In genomic region chr2:62471404-62471803, GRCh38 we compare ENCODE assay signal across 24 cellular contexts.
"Had no signal": no experiment of that assay in that cellular context is flagged by ENCODE, and none has a peak within 500 bp of the region (broad histone marks: within the 10 kb centered on the region; RNA-seq: fewer than 3 reads in every experiment).

No MANE protein-coding gene starts in this region.

- DNase-seq: dermis blood vessel endothelial cell; effector memory CD4-positive, alpha-beta T cell; foreskin keratinocyte; kidney; left cardiac atrium; lower lobe of right lung; mucosa of descending colon; naive B cell; stimulated activated CD4-positive, alpha-beta T cell treated with anti-CD3 and anti-CD28 coated beads, Interleukin-2, amount 100 ng/mL, for 24 hours; stimulated activated CD4-positive, alpha-beta T cell treated with anti-CD3 and anti-CD28 coated beads, Interleukin-4, amount 100 ng/mL, for 24 hours; stimulated activated naive CD4-positive, alpha-beta T cell treated with Interleukin-2 at 50 U/mL for 16 hours; stomach; transverse colon; upper lobe of right lung had no signal

- H3K27ac ChIP-seq: foreskin keratinocyte, hepatocyte, lower lobe of right lung, neural progenitor cell, parathyroid adenoma, testis, upper lobe of right lung had no signal

- H2AFZ ChIP-seq: hepatocyte, neural progenitor cell, parathyroid adenoma had no signal

- H3K27me3 ChIP-seq: esophagus muscularis mucosa, foreskin keratinocyte, gastroesophageal sphincter, heart left ventricle, hepatocyte, neural progenitor cell, stomach, testis, transverse colon, upper lobe of right lung had no signal

- H3K4me3 ChIP-seq: coronary artery, esophagus muscularis mucosa, gastroesophageal sphincter, heart left ventricle, hepatocyte, lower lobe of right lung, mucosa of descending colon, neural progenitor cell, stomach, testis, transverse colon, upper lobe of right lung had no signal

- H3K9ac ChIP-seq: neural progenitor cell, parathyroid adenoma had no signal

- H3K36me3 ChIP-seq: esophagus muscularis mucosa, gastroesophageal sphincter, heart left ventricle, lower lobe of right lung, neural progenitor cell, stomach, transverse colon, upper lobe of right lung had no signal

- H3K9me3 ChIP-seq: esophagus muscularis mucosa, gastroesophageal sphincter, heart left ventricle, lower lobe of right lung, mucosa of descending colon, stomach, testis, transverse colon, upper lobe of right lung had no signal

- H3K4me2 ChIP-seq: hepatocyte, neural progenitor cell had no signal

- H3K4me1 ChIP-seq: parathyroid adenoma had no signal

- ATAC-seq: foreskin keratinocyte; gastroesophageal sphincter; lower lobe of right lung; mucosa of descending colon; natural killer cell treated with Interleukin-12 subunit alpha and Interleukin-12 subunit beta and Interleukin-15 and Interleukin-18, amount 100 ng/mL, for 72 hours; stimulated activated effector memory CD8-positive, alpha-beta T cell treated with anti-CD3 and anti-CD28 coated beads, Interleukin-12 subunit alpha, Interleukin-12 subunit beta, amount 100 ng/mL, for 72 hours; upper lobe of right lung had no signal
